Comparison of ENCODE assay signal across 22 cellular contexts in genomic region chr5:5290674-5291334, GRCh38.
"Had no signal": no experiment of that assay in that cellular context is flagged by ENCODE, and none has a peak within 500 bp of the region (broad histone marks: within the 10 kb centered on the region; RNA-seq: fewer than 3 reads in every experiment).

No MANE protein-coding gene starts in this region.

- H3K4me1 Mint-ChIP-seq: activated B cell treated with CpG ODN at 0.5 μM for 24 hours; activated CD4-positive, alpha-beta T cell treated with anti-CD3 and anti-CD28 coated beads for 36 hours; activated naive CD8-positive, alpha-beta T cell treated with anti-CD3 and anti-CD28 coated beads, Interleukin-2, amount 10 ng/mL, durations not matched to agents 7 days and 5 days had no signal

- H3K4me3 Mint-ChIP-seq: activated B cell treated with CpG ODN at 0.5 μM for 24 hours; activated CD4-positive, alpha-beta T cell treated with anti-CD3 and anti-CD28 coated beads for 36 hours; activated naive CD4-positive, alpha-beta T cell treated with anti-CD3 and anti-CD28 coated beads for 36 hours; activated naive CD8-positive, alpha-beta T cell treated with anti-CD3 and anti-CD28 coated beads, Interleukin-2, amount 10 ng/mL, durations not matched to agents 7 days and 5 days; activated T-cell treated with anti-CD3 and anti-CD28 coated beads, Interleukin-2, amount 50 U/mL, for 4 hours; nephron progenitor cell; T-helper 1 cell treated with Interleukin-12 subunit alpha and Interleukin-12 subunit beta and Interleukin-4 antibody, amounts not matched to agents 30 μg/mL and 1 μg/mL, for 36 hours had no signal

- H3K79me2 ChIP-seq: parathyroid adenoma had no signal

- H3K9ac ChIP-seq: parathyroid adenoma had no signal

- H3K27ac ChIP-seq: coronary artery, esophagus muscularis mucosa, gastrocnemius medialis, left ventricle myocardium inferior, parathyroid adenoma, thoracic aorta, upper lobe of right lung had no signal

- H3K36me3 ChIP-seq: esophagus muscularis mucosa, gastrocnemius medialis, left ventricle myocardium inferior, thoracic aorta, upper lobe of right lung had no signal

- H3K9me3 ChIP-seq: gastrocnemius medialis, thoracic aorta, upper lobe of right lung had no signal

- DNase-seq: activated B cell treated with CpG ODN at 0.5 μM for 24 hours; activated CD4-positive, alpha-beta T cell treated with anti-CD3 and anti-CD28 coated beads for 36 hours; activated CD4-positive, alpha-beta T cell treated with anti-CD3 and anti-CD28 coated beads, Interleukin-2, amount 50 U/mL, for 4 hours; activated CD8-positive, alpha-beta memory T cell treated with anti-CD3 and anti-CD28 coated beads for 24 hours; activated CD8-positive, alpha-beta memory T cell treated with anti-CD3 and anti-CD28 coated beads, Interleukin-2, amount 50 U/mL, for 4 hours; activated naive CD4-positive, alpha-beta T cell treated with anti-CD3 and anti-CD28 coated beads for 36 hours; activated naive CD8-positive, alpha-beta T cell treated with anti-CD3 and anti-CD28 coated beads, Interleukin-2, amount 10 ng/mL, durations not matched to agents 7 days and 5 days; activated T-cell treated with anti-CD3 and anti-CD28 coated beads, Interleukin-2, amount 50 U/mL, for 4 hours; amniotic stem cell; gastrocnemius medialis; hippocampal formation; left ventricle myocardium inferior; nephron progenitor cell; stimulated activated CD4-positive, alpha-beta T cell treated with anti-CD3 and anti-CD28 coated beads, Interleukin-4, amount 100 ng/mL, for 24 hours; stimulated activated naive CD4-positive, alpha-beta T cell treated with Interleukin-2 at 50 U/mL for 16 hours; T1000; upper lobe of right lung had no signal

- H2AFZ ChIP-seq: parathyroid adenoma had no signal

- H3K27me3 Mint-ChIP-seq: activated B cell treated with CpG ODN at 0.5 μM for 24 hours; activated CD4-positive, alpha-beta T cell treated with anti-CD3 and anti-CD28 coated beads for 36 hours; activated naive CD8-positive, alpha-beta T cell treated with anti-CD3 and anti-CD28 coated beads, Interleukin-2, amount 10 ng/mL, durations not matched to agents 7 days and 5 days had no signal

- H3K27ac Mint-ChIP-seq: activated B cell treated with CpG ODN at 0.5 μM for 24 hours; activated CD4-positive, alpha-beta T cell treated with anti-CD3 and anti-CD28 coated beads for 36 hours; activated naive CD4-positive, alpha-beta T cell treated with anti-CD3 and anti-CD28 coated beads for 36 hours; activated naive CD8-positive, alpha-beta T cell treated with anti-CD3 and anti-CD28 coated beads, Interleukin-2, amount 10 ng/mL, durations not matched to agents 7 days and 5 days; nephron progenitor cell; T-helper 1 cell treated with Interleukin-12 subunit alpha and Interleukin-12 subunit beta and Interleukin-4 antibody, amounts not matched to agents 30 μg/mL and 1 μg/mL, for 36 hours had no signal

- H3K4me3 ChIP-seq: coronary artery, esophagus muscularis mucosa, gastrocnemius medialis, left ventricle myocardium inferior, thoracic aorta, upper lobe of right lung had no signal

- ATAC-seq: activated CD4-positive, alpha-beta T cell treated with anti-CD3 and anti-CD28 coated beads for 36 hours; activated T-cell treated with anti-CD3 and anti-CD28 coated beads, Interleukin-2, amount 50 U/mL, for 4 hours; gastrocnemius medialis; upper lobe of right lung had no signal

- H3K36me3 Mint-ChIP-seq: activated naive CD8-positive, alpha-beta T cell treated with anti-CD3 and anti-CD28 coated beads, Interleukin-2, amount 10 ng/mL, durations not matched to agents 7 days and 5 days had no signal

- H3K4me1 ChIP-seq: esophagus muscularis mucosa, gastrocnemius medialis, left ventricle myocardium inferior, parathyroid adenoma, upper lobe of right lung had no signal

- H3K27me3 ChIP-seq: esophagus muscularis mucosa, gastrocnemius medialis, upper lobe of right lung had no signal
